16 cellular contexts compared by ENCODE assay signal in genomic region chr10:26410356-26410755, GRCh38. TPM values are rescaled to one million over a fixed set of nuclear protein-coding genes. Genes with fewer than 3 reads are reported as not detected.
"Had no signal": no experiment of that assay in that cellular context is flagged by ENCODE, and none has a peak within 500 bp of the region (broad histone marks: within the 10 kb centered on the region; RNA-seq: fewer than 3 reads in every experiment).

No MANE protein-coding gene starts in this region.

- H3K27me3 ChIP-seq: foreskin keratinocyte, neutrophil, sigmoid colon, testis, tibial nerve had no signal

- H3K9me3 ChIP-seq: mucosa of descending colon, neutrophil, psoas muscle, testis, tibial nerve had no signal

- DNase-seq: effector memory CD8-positive, alpha-beta T cell; foreskin keratinocyte; mammary epithelial cell; mucosa of descending colon; naive thymus-derived CD8-positive, alpha-beta T cell; psoas muscle; sigmoid colon; stimulated activated CD4-positive, alpha-beta T cell treated with anti-CD3 and anti-CD28 coated beads, Interleukin-2, amount 100 ng/mL, for 24 hours; stimulated activated CD4-positive, alpha-beta T cell treated with anti-CD3 and anti-CD28 coated beads, Interleukin-4, amount 100 ng/mL, for 4 hours; stimulated activated naive B cell treated with anti-CD40 and anti-IgM and Interleukin-4, amounts not matched to agents 10 μg/mL and 1 μg/mL and 100 μg/mL, for 72 hours; stimulated activated naive CD8-positive, alpha-beta T cell treated with anti-CD3 and anti-CD28 coated beads, Interleukin-15, amount 100 ng/mL, for 72 hours; testis had no signal

- H3K4me3 ChIP-seq: mucosa of descending colon, psoas muscle, sigmoid colon, skin epidermis, testis, tibial nerve had no signal

- H3K4me1 ChIP-seq: foreskin keratinocyte, psoas muscle, sigmoid colon, testis, tibial nerve had no signal

- H3K36me3 ChIP-seq: neutrophil, sigmoid colon, tibial nerve had no signal

- H3K27ac ChIP-seq: epithelial cell of prostate, foreskin keratinocyte, neutrophil, psoas muscle, sigmoid colon, skin epidermis, testis, tibial nerve had no signal

RNA-seq across cellular contexts. Expression of gene APBB1IP, which starts 27.8 kb away (rescaled TPM):
- total RNA-seq: foreskin keratinocyte, mammary epithelial cell had no signal
